ENCODE assay signal across 2 cellular contexts in genomic region chr10:92892706-92893054, GRCh38.
TF ChIP-seq lines count a peak whose summit lies in the region.

No MANE protein-coding gene starts in this region.

TF ChIP-seq in A549, 52 proteins besides CTCF, POLR2A, EP300 and RAD21:
- TF ChIP-seq PBX3 (IDR thresholded peaks at IDR 0.05) (no peak), ESRRA (IDR thresholded peaks at IDR 0.05; ENCODE audit: borderline replicate concordance, low read length) (no peak), HES2 (IDR thresholded peaks at IDR 0.05) (no peak), NFE2L2 (conservative IDR thresholded peaks at IDR 0.05; ENCODE audit: low read length) (no peak), NR3C1 (IDR thresholded peaks at IDR 0.05) (no peak), RARB (CRISPR knock-in tag; IDR thresholded peaks at IDR 0.05) (no peak), NPAS2 (CRISPR knock-in tag; IDR thresholded peaks at IDR 0.05; ENCODE audit: borderline replicate concordance) (no peak), FOSB (CRISPR knock-in tag; IDR thresholded peaks at IDR 0.05) (no peak), TFCP2L1 (CRISPR knock-in tag; IDR thresholded peaks at IDR 0.05) (no peak), CHD4 (IDR thresholded peaks at IDR 0.05; ENCODE audit: borderline replicate concordance) (no peak), RCOR1 (IDR thresholded peaks at IDR 0.05; ENCODE audit: low read depth, low read length) (no peak), BCL3 (IDR thresholded peaks at IDR 0.05) (no peak), SMC3 (IDR thresholded peaks at IDR 0.05) (no peak), BHLHE40 (IDR thresholded peaks at IDR 0.05; ENCODE audit: low read depth, low read length) (no peak), CEBPB (IDR thresholded peaks at IDR 0.05) (no peak)
TF ChIP-seq in A549: peak in this region for 0.

TF ChIP-seq in IMR-90, 13 proteins besides CTCF, POLR2A, EP300 and RAD21:
- TF ChIP-seq ELK1 (IDR thresholded peaks at IDR 0.05; ENCODE audit: borderline replicate concordance, low read depth, low read length) (no peak), NFE2L2 (IDR thresholded peaks at IDR 0.05; ENCODE audit: low read depth, low read length) (no peak), CEBPB (IDR thresholded peaks at IDR 0.05; ENCODE audit: low read depth, low read length) (no peak), CHD1 (IDR thresholded peaks at IDR 0.05; ENCODE audit: low read depth, low read length) (no peak)
TF ChIP-seq in IMR-90: peak in this region for 0.
